8 cellular contexts compared by ENCODE assay signal in genomic region chr3:170418422-170419300, GRCh38. TPM values are rescaled to one million over a fixed set of nuclear protein-coding genes. Genes with fewer than 3 reads are reported as not detected.
DNase-seq lines count a peak whose midpoint lies in the region; ATAC-seq, FAIRE-seq and TF ChIP-seq lines count a peak whose summit lies in the region.

Gene CLDN11, plus strand, starts transcription at chr3:170418868. Its CDS starts 199 bp downstream, at chr3:170419067.

- no peaks in the 10 kb centered on the region for H3K9me3 ChIP-seq in keratinocyte (ENCODE audit: control insufficient read depth, low read depth, low read length)
- no peaks in the 10 kb centered on the region for H3K9me3 ChIP-seq in skeletal muscle tissue (ENCODE audit: control insufficient read depth in 3 of 3, low read length in 3 of 3)

- H3K27ac ChIP-seq in keratinocyte (ENCODE audit: control insufficient read depth, insufficient read depth, low read length) (no peak within 1 kb of the TSS), skeletal muscle tissue (ENCODE audit: low read depth, low read length) (no peak within 1 kb of the TSS)

- no peaks in the 10 kb centered on the region for H3K9me3 Mint-ChIP-seq in chondrocyte (ENCODE audit: low read depth)

- ATAC-seq in GM21825 (IDR thresholded peaks at IDR 0.05; ENCODE audit: unreplicated experiment), result no peak

- H2AFZ ChIP-seq in keratinocyte (ENCODE audit: control insufficient read depth, low read length), result peak within 1 kb of the TSS; percentile 22

- no peaks in the 10 kb centered on the region for H3K36me3 ChIP-seq in keratinocyte (ENCODE audit: control insufficient read depth in 2 of 2, extremely low read depth in 1 of 2, insufficient read depth in 2 of 2, low read length in 2 of 2)
- no peaks in the 10 kb centered on the region for H3K36me3 ChIP-seq in skeletal muscle tissue (ENCODE audit: control insufficient read depth in 3 of 3, insufficient read depth in 3 of 3, low read length in 3 of 3)

- H3K27me3 ChIP-seq in keratinocyte (ENCODE audit: control insufficient read depth, extremely low read depth, insufficient read depth, low read length), result peaks cover 24% of the 10 kb centered on the region
- H3K27me3 ChIP-seq in skeletal muscle tissue (ENCODE audit: control insufficient read depth in 3 of 3, insufficient read depth in 3 of 3, low read length in 3 of 3), result peaks cover 11 to 36% (median 24%) of the 10 kb centered on the region in 3 donors

- no peak for FAIRE-seq in keratinocyte (lab: Jason Lieb, UNC)

- no peak within 1 kb of the TSS for H3K27ac Mint-ChIP-seq in chondrocyte (ENCODE audit: unreplicated experiment)

- no peaks in the 10 kb centered on the region for H3K9me1 ChIP-seq in keratinocyte (ENCODE audit: control insufficient read depth, extremely low read depth, insufficient read depth, low read length)

- H3K36me3 Mint-ChIP-seq in chondrocyte (ENCODE audit: low read depth), result peaks cover 13% of the 10 kb centered on the region

- H3K79me2 ChIP-seq in keratinocyte (ENCODE audit: control insufficient read depth, insufficient read depth, low read length), result no peaks in the 10 kb centered on the region

- dilution Hi-C loops in keratinocyte (cut with MboI; ENCODE audit: extremely low pct_ligation_motif_present, low sequenced_read_pairs), result no loop called here

- H3K9ac ChIP-seq in keratinocyte (ENCODE audit: control insufficient read depth, extremely low read depth, insufficient read depth, low read length) (no peak within 1 kb of the TSS), skeletal muscle tissue (ENCODE audit: low read depth in 1 of 3, low read length in 3 of 3) (peak within 1 kb of the TSS in 2 of 3 donors; percentile 35 to 57)

- H3K4me1 Mint-ChIP-seq in chondrocyte (ENCODE audit: low read depth), result peaks cover 12% of the 10 kb centered on the region

- peak within 1 kb of the TSS; percentile 66 for H3K4me3 Mint-ChIP-seq in chondrocyte (ENCODE audit: unreplicated experiment)

- H4K20me1 ChIP-seq in keratinocyte (ENCODE audit: control insufficient read depth, extremely low read depth, insufficient read depth, low read length), result no peaks in the 10 kb centered on the region

- no peaks in the 10 kb centered on the region for H3K27me3 Mint-ChIP-seq in chondrocyte (ENCODE audit: low read depth)

- peak within 1 kb of the TSS; percentile 65 for H3K4me2 ChIP-seq in keratinocyte (ENCODE audit: control insufficient read depth, extremely low read depth, insufficient read depth, low read depth, low read length)

- DNase-seq in Daoy (ENCODE audit: low read depth) (peak; percentile 65), NCI-H2107 treated with DMSO at 0.1 percent for 48 hours (lab: John Stamatoyannopoulos, UW; ENCODE audit: unreplicated experiment) (peak; percentile 38), chondrocyte (ENCODE audit: low spot score) (no peak), keratinocyte (ENCODE audit: low read depth, low spot score) (no peak), T1000 (lab: John Stamatoyannopoulos, UW) (no peak)
- no peak for DNase-seq in stimulated activated naive CD4-positive, alpha-beta T cell treated with Interleukin-2 at 50 U/mL for 16 hours (lab: John Stamatoyannopoulos, UW)

- TF ChIP-seq CTCF in chondrocyte (IDR thresholded peaks at IDR 0.05) (no peak), keratinocyte (optimal IDR thresholded peaks at IDR 0.05 in 1 of 3, IDR thresholded peaks at IDR 0.05 in 1 of 3, conservative IDR thresholded peaks at IDR 0.05 in 1 of 3; ENCODE audit: extremely low read depth in 1 of 3, insufficient read depth in 2 of 3, low read length in 3 of 3) (no peak)

- H3K4me3 ChIP-seq in keratinocyte (ENCODE audit: control insufficient read depth in 2 of 3, extremely low read depth in 1 of 3, insufficient read depth in 2 of 3, low read depth in 1 of 3, low read length in 3 of 3), result peak within 1 kb of the TSS in 2 of 3 experiments; percentile 10 to 55
- peak within 1 kb of the TSS; percentile 69 to 75 (median 74) for H3K4me3 ChIP-seq in skeletal muscle tissue (ENCODE audit: low read length in 3 of 3)

- peaks cover 8% of the 10 kb centered on the region for H3K4me1 ChIP-seq in keratinocyte (ENCODE audit: control insufficient read depth, extremely low read depth, insufficient read depth, low read length)
- H3K4me1 ChIP-seq in skeletal muscle tissue (ENCODE audit: control insufficient read depth in 3 of 3, insufficient read depth in 3 of 3, low read length in 3 of 3), result peaks cover 8 to 16% (median 16%) of the 10 kb centered on the region in 3 donors

RNA-seq across cellular contexts. Expression of gene CLDN11, which starts in this region (rescaled TPM):
- total RNA-seq in Daoy (2014; rRNA removed; shearing (Covaris generic)), result 14.9 and 15.8 TPM in 2 replicates
- total RNA-seq in chondrocyte, result 0.51 to 2.5 TPM (median 0.62 TPM) in 3 replicates
- polyA plus RNA-seq in keratinocyte, result 0.12 to 0.23 TPM (median 0.14 TPM) in 3 replicates
- not detected for polyA plus RNA-seq in keratinocyte (2011; ENCODE audit: low read depth)
- 0.08 and 0.12 TPM in 2 replicates for polyA plus RNA-seq in keratinocyte (2011; cell fraction: cytosol; rRNA removed)
- 0.23 and 0.40 TPM in 2 replicates for polyA plus RNA-seq in keratinocyte (2011; cell fraction: nucleus; rRNA removed)
- polyA plus RNA-seq in keratinocyte (2012; ENCODE audit: low replicate concordance), result 0.10 and 0.28 TPM in 2 replicates
- polyA minus RNA-seq in keratinocyte, result 0.16 to 2.6 TPM in 2 of 3 replicates, not detected in the other
- not detected for polyA minus RNA-seq in keratinocyte (2011; cell fraction: cytosol; rRNA and poly(A)+ RNA removed)
- polyA minus RNA-seq in keratinocyte (2011; cell fraction: nucleus; rRNA and poly(A)+ RNA removed), result not detected in 2 replicates
- total RNA-seq in skeletal muscle tissue, result 1.6 TPM

Comparison
In these comparisons a context has a peak if more than half of its experiments do, and no peak if none do; other contexts are left out.
1. DNase-seq: peak in Daoy (single experiment) and NCI-H2107 treated with DMSO at 0.1 percent for 48 hours (single experiment); none in chondrocyte (single experiment), keratinocyte (single experiment), T1000 (single experiment) and stimulated activated naive CD4-positive, alpha-beta T cell treated with Interleukin-2 at 50 U/mL for 16 hours (single experiment).